In the genomic region with DNA sequence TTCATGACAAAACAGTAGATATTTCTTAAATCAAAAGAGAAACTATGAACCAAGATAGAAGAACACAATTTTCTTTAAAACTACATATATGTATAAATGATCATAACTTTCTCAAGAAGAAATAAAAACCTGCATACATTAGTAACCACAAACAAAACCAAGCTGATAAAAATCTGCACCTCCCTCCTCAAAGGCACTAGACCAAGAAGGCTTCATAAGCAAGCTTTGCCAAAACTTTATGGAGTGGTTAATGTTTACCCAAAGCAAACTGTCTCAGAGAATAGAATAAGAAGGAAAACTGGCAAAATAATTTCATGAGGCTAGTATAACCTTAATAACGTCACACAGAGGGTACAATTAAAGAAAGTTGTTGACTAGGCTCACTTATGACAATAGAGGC, we compare ENCODE assay signal across 20 cellular contexts.
"Had no signal": no experiment of that assay in that cellular context is flagged by ENCODE, and none has a peak within 500 bp of the region (broad histone marks: within the 10 kb centered on the region; RNA-seq: fewer than 3 reads in every experiment).

No MANE protein-coding gene starts in this region.

- H3K27ac ChIP-seq: ascending aorta, cardiac muscle cell, gastrocnemius medialis, heart right ventricle, left ventricle myocardium inferior, right atrium auricular region, skin epidermis had no signal

- H3K27me3 ChIP-seq: ascending aorta, cardiac muscle cell, gastrocnemius medialis, heart right ventricle, right atrium auricular region had no signal

- H3K9me3 ChIP-seq: ascending aorta, gastrocnemius medialis, heart right ventricle, left ventricle myocardium inferior, right atrium auricular region had no signal

- H3K4me1 ChIP-seq: ascending aorta, heart right ventricle, left ventricle myocardium inferior, right atrium auricular region had no signal

- H3K36me3 ChIP-seq: ascending aorta, cardiac muscle cell, gastrocnemius medialis, heart right ventricle, left ventricle myocardium inferior, right atrium auricular region had no signal

- DNase-seq: activated CD4-positive, alpha-beta T cell treated with anti-CD3 and anti-CD28 coated beads for 1 hour; activated CD4-positive, alpha-beta T cell treated with anti-CD3 and anti-CD28 coated beads, Interleukin-2, amount 50 U/mL, for 4 hours; activated naive CD4-positive, alpha-beta T cell treated with anti-CD3 and anti-CD28 coated beads for 36 hours; activated naive CD8-positive, alpha-beta T cell treated with anti-CD3 and anti-CD28 coated beads, Interleukin-2, amount 50 U/mL, for 24 hours; erythroblast; gastrocnemius medialis; heart right ventricle; left ventricle myocardium inferior; naive thymus-derived CD4-positive, alpha-beta T cell; stimulated activated CD4-positive, alpha-beta T cell treated with anti-CD3 and anti-CD28 coated beads, Interleukin-4, amount 100 ng/mL, for 4 hours; stimulated activated CD8-positive, alpha-beta memory T cell treated with anti-CD3 and anti-CD28 coated beads, Interleukin-4, amount 100 ng/mL, for 48 hours; stimulated activated naive CD4-positive, alpha-beta T cell treated with Interleukin-2 at 50 U/mL for 16 hours; T-cell; T-helper 9 cell; trophoblast cell had no signal

- ATAC-seq: activated naive CD8-positive, alpha-beta T cell treated with anti-CD3 and anti-CD28 coated beads, Interleukin-2, amount 50 U/mL, for 24 hours; activated T-helper 17 cell treated with anti-CD3 and anti-CD28 coated beads, Interleukin-2, amount 50 U/mL, for 72 hours; gastrocnemius medialis; heart right ventricle; naive thymus-derived CD4-positive, alpha-beta T cell; T-cell had no signal

- H3K4me3 ChIP-seq: ascending aorta, cardiac muscle cell, gastrocnemius medialis, heart right ventricle, left ventricle myocardium inferior, right atrium auricular region, skin epidermis had no signal
